In genomic region chr12:124738636-124739467, GRCh38 we compare ENCODE assay signal across 1 cellular context.
TF ChIP-seq lines count a peak whose summit lies in the region.

No MANE protein-coding gene starts in this region.

TF ChIP-seq in HepG2, 621 proteins besides CTCF, POLR2A, EP300 and RAD21 (continued from another document and continues in another):
- TF ChIP-seq PRDM4 (CRISPR knock-in tag; IDR thresholded peaks at IDR 0.05; ENCODE audit: borderline replicate concordance) (no peak), XBP1 (CRISPR knock-in tag; IDR thresholded peaks at IDR 0.05) (no peak), ATF6 (CRISPR knock-in tag; conservative IDR thresholded peaks at IDR 0.05) (no peak), MAFK (conservative IDR thresholded peaks at IDR 0.05 in 1 of 2, IDR thresholded peaks at IDR 0.05 in 1 of 2; ENCODE audit: low read length in 2 of 2) (no peak), SETDB1 (CRISPR knock-in tag; IDR thresholded peaks at IDR 0.05; ENCODE audit: borderline replicate concordance) (no peak), NFKBIZ (CRISPR knock-in tag; IDR thresholded peaks at IDR 0.05) (no peak), CREM (IDR thresholded peaks at IDR 0.05) (no peak), CREM (CRISPR knock-in tag; IDR thresholded peaks at IDR 0.05) (no peak), ZNF414 (CRISPR knock-in tag; IDR thresholded peaks at IDR 0.05) (no peak), EEA1 (CRISPR knock-in tag; IDR thresholded peaks at IDR 0.05; ENCODE audit: borderline replicate concordance) (no peak), ZNF512B (CRISPR knock-in tag; IDR thresholded peaks at IDR 0.05; ENCODE audit: borderline replicate concordance) (no peak), FOXP4 (CRISPR knock-in tag; IDR thresholded peaks at IDR 0.05) (peak; percentile 66; the same call in 1 of the 2 replicates), RXRB (CRISPR knock-in tag; IDR thresholded peaks at IDR 0.05; ENCODE audit: borderline replicate concordance) (0 out of 2 replicates have a peak, but pooled peaks have one; percentile 16), GPN1 (CRISPR knock-in tag; IDR thresholded peaks at IDR 0.05; ENCODE audit: borderline replicate concordance) (no peak), KLF13 (CRISPR knock-in tag; IDR thresholded peaks at IDR 0.05) (no peak), MAFF (IDR thresholded peaks at IDR 0.05; ENCODE audit: low read depth, low read length) (no peak), GPBP1L1 (CRISPR knock-in tag; IDR thresholded peaks at IDR 0.05) (no peak), IKZF5 (CRISPR knock-in tag; IDR thresholded peaks at IDR 0.05) (peak; percentile 50; the same call in 1 of the 2 replicates), ZBTB38 (CRISPR knock-in tag; IDR thresholded peaks at IDR 0.05) (0 out of 2 replicates have a peak, but pooled peaks have one; percentile 9), ZBTB37 (CRISPR knock-in tag; IDR thresholded peaks at IDR 0.05) (no peak), GTF2F1 (IDR thresholded peaks at IDR 0.05; ENCODE audit: low read length) (no peak), ZBTB4 (CRISPR knock-in tag; IDR thresholded peaks at IDR 0.05; ENCODE audit: borderline replicate concordance) (no peak), HNRNPL (IDR thresholded peaks at IDR 0.05; ENCODE audit: low read depth, low read length) (no peak), ZNF549 (CRISPR knock-in tag; IDR thresholded peaks at IDR 0.05) (no peak), ZNF253 (CRISPR knock-in tag; IDR thresholded peaks at IDR 0.05; ENCODE audit: borderline replicate concordance) (no peak), ISL2 (CRISPR knock-in tag; IDR thresholded peaks at IDR 0.05) (0 out of 2 replicates have a peak, but pooled peaks have one; percentile 37), FUBP1 (CRISPR knock-in tag; IDR thresholded peaks at IDR 0.05; ENCODE audit: borderline replicate concordance) (no peak), ZHX1 (CRISPR knock-in tag; IDR thresholded peaks at IDR 0.05; ENCODE audit: low read depth) (no peak), CBFB (CRISPR knock-in tag; IDR thresholded peaks at IDR 0.05) (0 out of 2 replicates have a peak, but pooled peaks have one; percentile 22), ZNF552 (CRISPR knock-in tag; IDR thresholded peaks at IDR 0.05; ENCODE audit: borderline replicate concordance) (no peak), ZNF589 (CRISPR knock-in tag; conservative IDR thresholded peaks at IDR 0.05) (no peak), MAZ (IDR thresholded peaks at IDR 0.05; ENCODE audit: borderline replicate concordance, low read depth, low read length) (no peak), MAZ (CRISPR knock-in tag; IDR thresholded peaks at IDR 0.05; ENCODE audit: low read depth) (no peak), ZNF570 (CRISPR knock-in tag; IDR thresholded peaks at IDR 0.05; ENCODE audit: borderline replicate concordance) (no peak), AKAP8 (CRISPR knock-in tag; IDR thresholded peaks at IDR 0.05) (no peak)
